In genomic region chr1:210330279-210330866, GRCh38 we compare ENCODE assay signal across 1 cellular context.
TF ChIP-seq lines count a peak whose summit lies in the region.

No MANE protein-coding gene starts in this region.

TF ChIP-seq in HEK293, 187 proteins besides CTCF, POLR2A, EP300 and RAD21 (continued from another document and continues in another):
- TF ChIP-seq PRDM2 (tag by site-specific recombination; IDR thresholded peaks at IDR 0.05; ENCODE audit: borderline replicate concordance) (no peak), ZNF664 (tag by site-specific recombination; IDR thresholded peaks at IDR 0.05) (peak; percentile 92), ZNF488 (tag by site-specific recombination; IDR thresholded peaks at IDR 0.05) (peak; percentile 37; the same call in 1 of the 2 replicates), ZNF274 (IDR thresholded peaks at IDR 0.05; ENCODE audit: low read length) (no peak), ZNF274 (tag by site-specific recombination; IDR thresholded peaks at IDR 0.05; ENCODE audit: borderline replicate concordance) (no peak), SP3 (tag by site-specific recombination; IDR thresholded peaks at IDR 0.05) (no peak), ZNF148 (tag by site-specific recombination; IDR thresholded peaks at IDR 0.05; ENCODE audit: borderline replicate concordance) (no peak), PRDM4 (tag by site-specific recombination; IDR thresholded peaks at IDR 0.05) (0 out of 2 replicates have a peak, but pooled peaks have one; percentile 41), ZSCAN16 (tag by site-specific recombination; IDR thresholded peaks at IDR 0.05) (0 out of 2 replicates have a peak, but pooled peaks have one; percentile 73), ZNF24 (tag by site-specific recombination; IDR thresholded peaks at IDR 0.05) (peak; percentile 70; the same call in 1 of the 2 replicates), ZSCAN23 (tag by site-specific recombination; IDR thresholded peaks at IDR 0.05) (0 out of 2 replicates have a peak, but pooled peaks have one; percentile 13), GLI2 (tag by site-specific recombination; IDR thresholded peaks at IDR 0.05; ENCODE audit: borderline replicate concordance, low read depth) (0 out of 2 replicates have a peak, but pooled peaks have one; percentile 3), ZXDB (tag by site-specific recombination; IDR thresholded peaks at IDR 0.05) (peak; percentile 72), ZNF548 (tag by site-specific recombination; IDR thresholded peaks at IDR 0.05) (no peak), ZNF324 (tag by site-specific recombination; IDR thresholded peaks at IDR 0.05) (no peak), ZNF580 (tag by site-specific recombination; IDR thresholded peaks at IDR 0.05) (peak; percentile 37; the same call in 1 of the 2 replicates), ZBTB11 (tag by site-specific recombination; conservative IDR thresholded peaks at IDR 0.05; ENCODE audit: low read depth) (0 out of 2 replicates have a peak, but pooled peaks have one; percentile 11), ZNF639 (tag by site-specific recombination; IDR thresholded peaks at IDR 0.05) (0 out of 2 replicates have a peak, but pooled peaks have one; percentile 20), ZNF26 (tag by site-specific recombination; IDR thresholded peaks at IDR 0.05) (no peak), ZNF48 (tag by site-specific recombination; IDR thresholded peaks at IDR 0.05) (no peak), GLI4 (tag by site-specific recombination; IDR thresholded peaks at IDR 0.05) (no peak), PATZ1 (tag by site-specific recombination; IDR thresholded peaks at IDR 0.05) (peak; percentile 64), ZNF214 (tag by site-specific recombination; IDR thresholded peaks at IDR 0.05; ENCODE audit: borderline replicate concordance) (no peak), HIC1 (tag by site-specific recombination; IDR thresholded peaks at IDR 0.05) (0 out of 2 replicates have a peak, but pooled peaks have one; percentile 15), ZNF114 (tag by site-specific recombination; IDR thresholded peaks at IDR 0.05) (no peak), ZNF423 (tag by site-specific recombination; IDR thresholded peaks at IDR 0.05) (0 out of 2 replicates have a peak, but pooled peaks have one; percentile 26), ZBTB48 (tag by site-specific recombination; IDR thresholded peaks at IDR 0.05) (peak; percentile 84), ZNF843 (tag by site-specific recombination; IDR thresholded peaks at IDR 0.05) (peak; percentile 87), ZNF239 (tag by site-specific recombination; IDR thresholded peaks at IDR 0.05) (no peak), PRDM1 (tag by site-specific recombination; IDR thresholded peaks at IDR 0.05) (peak; percentile 45; the same call in 1 of the 2 replicates)
